ENCODE assay signal across 1 cellular context in genomic region chr16:54628796-54629625, GRCh38.
A peak's percentile ranks its signal among the peaks of the same experiment; 100 is the strongest.
TF ChIP-seq lines count a peak whose summit lies in the region.

No MANE protein-coding gene starts in this region.

TF ChIP-seq in HepG2, 621 proteins besides CTCF, POLR2A, EP300 and RAD21 (continued from another document and continues in another):
- TF ChIP-seq THRA (CRISPR knock-in tag; IDR thresholded peaks at IDR 0.05; ENCODE audit: borderline replicate concordance) (peak; percentile 83; the same call in 1 of the 2 replicates), KMT2A (CRISPR knock-in tag; IDR thresholded peaks at IDR 0.05) (0 out of 2 replicates have a peak, but pooled peaks have one; percentile 44), SAFB2 (CRISPR knock-in tag; IDR thresholded peaks at IDR 0.05; ENCODE audit: borderline replicate concordance, low read depth) (no peak), ZNF317 (CRISPR knock-in tag; IDR thresholded peaks at IDR 0.05) (peak; percentile 78; the same call in 1 of the 2 replicates), TBX3 (IDR thresholded peaks at IDR 0.05; ENCODE audit: borderline replicate concordance) (peak; percentile 98), ADNP (CRISPR knock-in tag; IDR thresholded peaks at IDR 0.05) (no peak), CHCHD3 (CRISPR knock-in tag; IDR thresholded peaks at IDR 0.05) (no peak), BRCA1 (CRISPR knock-in tag; IDR thresholded peaks at IDR 0.05) (no peak), MIER3 (CRISPR knock-in tag; IDR thresholded peaks at IDR 0.05; ENCODE audit: borderline replicate concordance) (peak; percentile 75; the same call in 1 of the 2 replicates), SNRNP70 (IDR thresholded peaks at IDR 0.05; ENCODE audit: low read depth, low read length) (no peak), SP2 (CRISPR knock-in tag; IDR thresholded peaks at IDR 0.05) (no peak), ZFP36 (IDR thresholded peaks at IDR 0.05; ENCODE audit: borderline replicate concordance, low read depth, low read length, partially characterized antibody) (no peak), MTF2 (CRISPR knock-in tag; IDR thresholded peaks at IDR 0.05; ENCODE audit: borderline replicate concordance) (no peak), FUBP1 (CRISPR knock-in tag; IDR thresholded peaks at IDR 0.05; ENCODE audit: borderline replicate concordance) (no peak), KDM5B (CRISPR knock-in tag; IDR thresholded peaks at IDR 0.05; ENCODE audit: borderline replicate concordance) (peak; percentile 49; the same call in 1 of the 2 replicates), ZNF781 (CRISPR knock-in tag; IDR thresholded peaks at IDR 0.05; ENCODE audit: borderline replicate concordance, not compliant biosample characterization) (peak; percentile 81), SNAI1 (CRISPR knock-in tag; IDR thresholded peaks at IDR 0.05; ENCODE audit: borderline replicate concordance) (peak; percentile 72; the same call in 1 of the 2 replicates), ZNF607 (CRISPR knock-in tag; IDR thresholded peaks at IDR 0.05; ENCODE audit: borderline replicate concordance) (peak; percentile 59; the same call in 1 of the 2 replicates), ZNF333 (CRISPR knock-in tag; IDR thresholded peaks at IDR 0.05; ENCODE audit: borderline replicate concordance) (no peak), HMG20A (CRISPR knock-in tag; IDR thresholded peaks at IDR 0.05; ENCODE audit: borderline replicate concordance) (peak; percentile 99), XRCC5 (optimal IDR thresholded peaks at IDR 0.05; ENCODE audit: low read length) (peak; percentile 91), MTA1 (CRISPR knock-in tag; IDR thresholded peaks at IDR 0.05; ENCODE audit: borderline replicate concordance) (peak; percentile 83; the same call in 1 of the 2 replicates), ZNF549 (CRISPR knock-in tag; IDR thresholded peaks at IDR 0.05) (no peak), TRIM24 (CRISPR knock-in tag; IDR thresholded peaks at IDR 0.05) (no peak), DPF2 (CRISPR knock-in tag; IDR thresholded peaks at IDR 0.05; ENCODE audit: borderline replicate concordance, low read depth) (peak; percentile 46; the same call in 1 of the 2 replicates), MAFG (CRISPR knock-in tag; IDR thresholded peaks at IDR 0.05) (no peak), MAFF (IDR thresholded peaks at IDR 0.05; ENCODE audit: low read depth, low read length) (no peak), ZNF75D (CRISPR knock-in tag; IDR thresholded peaks at IDR 0.05; ENCODE audit: borderline replicate concordance) (no peak), ZNF282 (IDR thresholded peaks at IDR 0.05; ENCODE audit: partially characterized antibody) (no peak), WIZ (CRISPR knock-in tag; IDR thresholded peaks at IDR 0.05) (no peak), ZNF414 (CRISPR knock-in tag; IDR thresholded peaks at IDR 0.05) (no peak), ZSCAN9 (CRISPR knock-in tag; IDR thresholded peaks at IDR 0.05; ENCODE audit: borderline replicate concordance) (peak; percentile 24; the same call in 1 of the 2 replicates), GTF3A (CRISPR knock-in tag; conservative IDR thresholded peaks at IDR 0.05) (0 out of 2 replicates have a peak, but pooled peaks have one; percentile 32), GLI4 (CRISPR knock-in tag; IDR thresholded peaks at IDR 0.05; ENCODE audit: borderline replicate concordance) (no peak), ZBTB3 (CRISPR knock-in tag; IDR thresholded peaks at IDR 0.05; ENCODE audit: borderline replicate concordance, low read depth) (no peak), IKZF1 (IDR thresholded peaks at IDR 0.05) (no peak), ZNF713 (CRISPR knock-in tag; IDR thresholded peaks at IDR 0.05) (no peak), ZNF652 (CRISPR knock-in tag; IDR thresholded peaks at IDR 0.05; ENCODE audit: borderline replicate concordance, low read depth) (0 out of 2 replicates have a peak, but pooled peaks have one; percentile 15), ZNF468 (CRISPR knock-in tag; IDR thresholded peaks at IDR 0.05) (no peak), MTA3 (CRISPR knock-in tag; IDR thresholded peaks at IDR 0.05) (no peak), MXD4 (CRISPR knock-in tag; IDR thresholded peaks at IDR 0.05) (no peak), MLLT10 (CRISPR knock-in tag; IDR thresholded peaks at IDR 0.05) (no peak), PCBP1 (IDR thresholded peaks at IDR 0.05; ENCODE audit: borderline replicate concordance, low read depth, low read length) (no peak), CREB3 (CRISPR knock-in tag; IDR thresholded peaks at IDR 0.05) (no peak), AHDC1 (CRISPR knock-in tag; IDR thresholded peaks at IDR 0.05; ENCODE audit: borderline replicate concordance) (peak; percentile 93)
- TF ChIP-seq, protein P1, sequence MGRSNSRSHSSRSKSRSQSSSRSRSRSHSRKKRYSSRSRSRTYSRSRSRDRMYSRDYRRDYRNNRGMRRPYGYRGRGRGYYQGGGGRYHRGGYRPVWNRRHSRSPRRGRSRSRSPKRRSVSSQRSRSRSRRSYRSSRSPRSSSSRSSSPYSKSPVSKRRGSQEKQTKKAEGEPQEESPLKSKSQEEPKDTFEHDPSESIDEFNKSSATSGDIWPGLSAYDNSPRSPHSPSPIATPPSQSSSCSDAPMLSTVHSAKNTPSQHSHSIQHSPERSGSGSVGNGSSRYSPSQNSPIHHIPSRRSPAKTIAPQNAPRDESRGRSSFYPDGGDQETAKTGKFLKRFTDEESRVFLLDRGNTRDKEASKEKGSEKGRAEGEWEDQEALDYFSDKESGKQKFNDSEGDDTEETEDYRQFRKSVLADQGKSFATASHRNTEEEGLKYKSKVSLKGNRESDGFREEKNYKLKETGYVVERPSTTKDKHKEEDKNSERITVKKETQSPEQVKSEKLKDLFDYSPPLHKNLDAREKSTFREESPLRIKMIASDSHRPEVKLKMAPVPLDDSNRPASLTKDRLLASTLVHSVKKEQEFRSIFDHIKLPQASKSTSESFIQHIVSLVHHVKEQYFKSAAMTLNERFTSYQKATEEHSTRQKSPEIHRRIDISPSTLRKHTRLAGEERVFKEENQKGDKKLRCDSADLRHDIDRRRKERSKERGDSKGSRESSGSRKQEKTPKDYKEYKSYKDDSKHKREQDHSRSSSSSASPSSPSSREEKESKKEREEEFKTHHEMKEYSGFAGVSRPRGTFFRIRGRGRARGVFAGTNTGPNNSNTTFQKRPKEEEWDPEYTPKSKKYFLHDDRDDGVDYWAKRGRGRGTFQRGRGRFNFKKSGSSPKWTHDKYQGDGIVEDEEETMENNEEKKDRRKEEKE (IDR thresholded peaks at IDR 0.05): no peak
- TF ChIP-seq, protein P2, sequence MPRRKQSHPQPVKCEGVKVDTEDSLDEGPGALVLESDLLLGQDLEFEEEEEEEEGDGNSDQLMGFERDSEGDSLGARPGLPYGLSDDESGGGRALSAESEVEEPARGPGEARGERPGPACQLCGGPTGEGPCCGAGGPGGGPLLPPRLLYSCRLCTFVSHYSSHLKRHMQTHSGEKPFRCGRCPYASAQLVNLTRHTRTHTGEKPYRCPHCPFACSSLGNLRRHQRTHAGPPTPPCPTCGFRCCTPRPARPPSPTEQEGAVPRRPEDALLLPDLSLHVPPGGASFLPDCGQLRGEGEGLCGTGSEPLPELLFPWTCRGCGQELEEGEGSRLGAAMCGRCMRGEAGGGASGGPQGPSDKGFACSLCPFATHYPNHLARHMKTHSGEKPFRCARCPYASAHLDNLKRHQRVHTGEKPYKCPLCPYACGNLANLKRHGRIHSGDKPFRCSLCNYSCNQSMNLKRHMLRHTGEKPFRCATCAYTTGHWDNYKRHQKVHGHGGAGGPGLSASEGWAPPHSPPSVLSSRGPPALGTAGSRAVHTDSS (CRISPR knock-in tag; conservative IDR thresholded peaks at IDR 0.05): no peak
- TF ChIP-seq, protein P3, sequence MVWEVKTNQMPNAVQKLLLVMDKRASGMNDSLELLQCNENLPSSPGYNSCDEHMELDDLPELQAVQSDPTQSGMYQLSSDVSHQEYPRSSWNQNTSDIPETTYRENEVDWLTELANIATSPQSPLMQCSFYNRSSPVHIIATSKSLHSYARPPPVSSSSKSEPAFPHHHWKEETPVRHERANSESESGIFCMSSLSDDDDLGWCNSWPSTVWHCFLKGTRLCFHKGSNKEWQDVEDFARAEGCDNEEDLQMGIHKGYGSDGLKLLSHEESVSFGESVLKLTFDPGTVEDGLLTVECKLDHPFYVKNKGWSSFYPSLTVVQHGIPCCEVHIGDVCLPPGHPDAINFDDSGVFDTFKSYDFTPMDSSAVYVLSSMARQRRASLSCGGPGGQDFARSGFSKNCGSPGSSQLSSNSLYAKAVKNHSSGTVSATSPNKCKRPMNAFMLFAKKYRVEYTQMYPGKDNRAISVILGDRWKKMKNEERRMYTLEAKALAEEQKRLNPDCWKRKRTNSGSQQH (CRISPR knock-in tag; IDR thresholded peaks at IDR 0.05; ENCODE audit: low read depth): no peak
- TF ChIP-seq, protein P4, sequence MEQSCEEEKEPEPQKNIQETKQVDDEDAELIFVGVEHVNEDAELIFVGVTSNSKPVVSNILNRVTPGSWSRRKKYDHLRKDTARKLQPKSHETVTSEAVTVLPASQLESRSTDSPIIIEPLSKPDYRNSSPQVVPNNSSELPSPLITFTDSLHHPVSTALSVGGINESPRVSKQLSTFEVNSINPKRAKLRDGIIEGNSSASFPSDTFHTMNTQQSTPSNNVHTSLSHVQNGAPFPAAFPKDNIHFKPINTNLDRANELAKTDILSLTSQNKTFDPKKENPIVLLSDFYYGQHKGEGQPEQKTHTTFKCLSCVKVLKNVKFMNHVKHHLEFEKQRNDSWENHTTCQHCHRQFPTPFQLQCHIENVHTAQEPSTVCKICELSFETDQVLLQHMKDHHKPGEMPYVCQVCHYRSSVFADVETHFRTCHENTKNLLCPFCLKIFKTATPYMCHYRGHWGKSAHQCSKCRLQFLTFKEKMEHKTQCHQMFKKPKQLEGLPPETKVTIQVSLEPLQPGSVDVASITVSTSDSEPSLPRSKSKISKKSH (CRISPR knock-in tag; IDR thresholded peaks at IDR 0.05; ENCODE audit: borderline replicate concordance): no peak
